ENCODE assay signal across 3 cellular contexts in genomic region chr3:126467611-126467955, GRCh38.
TF ChIP-seq lines count a peak whose summit lies in the region.

No MANE protein-coding gene starts in this region.

TF ChIP-seq in liver, 16 proteins besides CTCF, POLR2A, EP300 and RAD21:
- no peak for TF ChIP-seq FOXA1 (IDR thresholded peaks at IDR 0.05)
- no peak for TF ChIP-seq HNF4G (IDR thresholded peaks at IDR 0.05)
- no peak for TF ChIP-seq SP1 (IDR thresholded peaks at IDR 0.05)

TF ChIP-seq in HepG2, 621 proteins besides CTCF, POLR2A, EP300 and RAD21:
- no peak for TF ChIP-seq ZNF138 (CRISPR knock-in tag; IDR thresholded peaks at IDR 0.05; ENCODE audit: low read depth)
- TF ChIP-seq NFATC3 (CRISPR knock-in tag; IDR thresholded peaks at IDR 0.05), result no peak
- no peak for TF ChIP-seq ZBTB25 (CRISPR knock-in tag; IDR thresholded peaks at IDR 0.05)
- TF ChIP-seq AKAP8 (CRISPR knock-in tag; IDR thresholded peaks at IDR 0.05), result no peak
- TF ChIP-seq ZNF564 (CRISPR knock-in tag; IDR thresholded peaks at IDR 0.05), result no peak
- TF ChIP-seq ETV6 (CRISPR knock-in tag; conservative IDR thresholded peaks at IDR 0.05), result no peak
- TF ChIP-seq ZNF747 (CRISPR knock-in tag; IDR thresholded peaks at IDR 0.05; ENCODE audit: borderline replicate concordance), result no peak
- TF ChIP-seq JUND (CRISPR knock-in tag; IDR thresholded peaks at IDR 0.05), result no peak
- no peak for TF ChIP-seq MED13 (CRISPR knock-in tag; IDR thresholded peaks at IDR 0.05)
- no peak for TF ChIP-seq SNAPC4 (CRISPR knock-in tag; IDR thresholded peaks at IDR 0.05)
- TF ChIP-seq ZNF589 (CRISPR knock-in tag; conservative IDR thresholded peaks at IDR 0.05), result no peak
- no peak for TF ChIP-seq HIC2 (CRISPR knock-in tag; IDR thresholded peaks at IDR 0.05; ENCODE audit: low read depth)
- no peak for TF ChIP-seq ADNP (CRISPR knock-in tag; IDR thresholded peaks at IDR 0.05)
- TF ChIP-seq ZNF362 (CRISPR knock-in tag; IDR thresholded peaks at IDR 0.05; ENCODE audit: borderline replicate concordance), result no peak
- no peak for TF ChIP-seq SETDB1 (CRISPR knock-in tag; IDR thresholded peaks at IDR 0.05; ENCODE audit: borderline replicate concordance)
- no peak for TF ChIP-seq ZNF629 (CRISPR knock-in tag; conservative IDR thresholded peaks at IDR 0.05)

TF ChIP-seq in GM23338, 12 proteins besides CTCF, POLR2A, EP300 and RAD21:
- no peak for TF ChIP-seq ZNF331 (CRISPR knock-in tag; IDR thresholded peaks at IDR 0.05; ENCODE audit: low read depth)
- no peak for TF ChIP-seq STAT1 (IDR thresholded peaks at IDR 0.05; ENCODE audit: unreplicated experiment)
- no peak for TF ChIP-seq JUNB (IDR thresholded peaks at IDR 0.05; ENCODE audit: unreplicated experiment)
- TF ChIP-seq EZH2 (IDR thresholded peaks at IDR 0.05; ENCODE audit: low read depth, unreplicated experiment), result no peak
- no peak for TF ChIP-seq ETS1 (IDR thresholded peaks at IDR 0.05)
TF ChIP-seq in GM23338: peak in this region for 0.
